1 cellular context compared by ENCODE assay signal in the genomic region with DNA sequence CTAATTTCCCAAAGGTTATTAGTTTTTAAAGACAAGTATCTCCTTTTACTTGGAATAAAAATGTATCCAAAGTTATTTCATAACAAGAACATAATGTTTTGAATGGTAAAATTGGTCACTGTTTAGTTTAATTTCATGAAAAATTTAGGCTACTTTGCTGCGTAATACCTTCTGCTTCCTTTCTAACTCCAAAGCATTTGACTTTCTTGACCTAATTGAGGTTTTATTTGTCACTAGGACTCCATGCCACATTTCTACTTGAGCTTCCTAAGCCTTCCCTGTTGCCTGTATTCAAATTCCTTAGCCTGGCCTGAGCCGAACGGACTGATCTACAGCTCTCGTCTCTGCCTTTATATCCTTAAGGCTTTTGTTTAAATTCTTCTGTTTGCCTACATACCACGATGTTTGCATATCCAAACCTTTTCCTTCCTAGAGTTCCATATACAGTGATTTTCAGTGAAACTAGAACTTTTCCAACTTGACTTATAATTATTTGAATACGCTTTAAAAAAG.
TF ChIP-seq lines count a peak whose summit lies in the region.

No MANE protein-coding gene starts in this region.

TF ChIP-seq in GM12878, 131 proteins besides CTCF, POLR2A, EP300 and RAD21:
- no peak for TF ChIP-seq EZH2 (IDR thresholded peaks at IDR 0.05; ENCODE audit: borderline replicate concordance, control insufficient read depth, low read depth, low read length)
- TF ChIP-seq YY1 (IDR thresholded peaks at IDR 0.05; ENCODE audit: low read depth, low read length) = no peak
- TF ChIP-seq POLR2AphosphoS5 (IDR thresholded peaks at IDR 0.05; ENCODE audit: low read length) = no peak
- TF ChIP-seq, protein P1, sequence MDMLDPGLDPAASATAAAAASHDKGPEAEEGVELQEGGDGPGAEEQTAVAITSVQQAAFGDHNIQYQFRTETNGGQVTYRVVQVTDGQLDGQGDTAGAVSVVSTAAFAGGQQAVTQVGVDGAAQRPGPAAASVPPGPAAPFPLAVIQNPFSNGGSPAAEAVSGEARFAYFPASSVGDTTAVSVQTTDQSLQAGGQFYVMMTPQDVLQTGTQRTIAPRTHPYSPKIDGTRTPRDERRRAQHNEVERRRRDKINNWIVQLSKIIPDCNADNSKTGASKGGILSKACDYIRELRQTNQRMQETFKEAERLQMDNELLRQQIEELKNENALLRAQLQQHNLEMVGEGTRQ (IDR thresholded peaks at IDR 0.05; ENCODE audit: borderline replicate concordance, low read depth, low read length) = no peak
- TF ChIP-seq YBX1 (IDR thresholded peaks at IDR 0.05) = no peak
- no peak for TF ChIP-seq SUPT20H (IDR thresholded peaks at IDR 0.05; ENCODE audit: borderline replicate concordance, control insufficient read depth, low read depth, low read length)
- TF ChIP-seq MYB (IDR thresholded peaks at IDR 0.05; ENCODE audit: borderline replicate concordance, low read depth, low read length) = no peak
- TF ChIP-seq RUNX3 (IDR thresholded peaks at IDR 0.05; ENCODE audit: low read length) = no peak
- no peak for TF ChIP-seq SMAD1 (IDR thresholded peaks at IDR 0.05; ENCODE audit: low read depth, partially characterized antibody)
- no peak for TF ChIP-seq SMARCA5 (IDR thresholded peaks at IDR 0.05)
